Comparison of ENCODE assay signal across 4 cellular contexts in genomic region chr5:32552491-32552890, GRCh38. TPM values are rescaled to one million over a fixed set of nuclear protein-coding genes. Genes with fewer than 3 reads are reported as not detected.
A peak's percentile ranks its signal among the peaks of the same experiment; 100 is the strongest.
DNase-seq lines count a peak whose midpoint lies in the region; ATAC-seq, FAIRE-seq and TF ChIP-seq lines count a peak whose summit lies in the region.
"Not testable (repeated sequence)": the region's sequence is repeated elsewhere in the genome, so short reads cannot be mapped to it uniquely, and the experiment has no call there.

No MANE protein-coding gene starts in this region.

- ATAC-seq in K562; HepG2; stimulated activated effector memory CD8-positive, alpha-beta T cell treated with anti-CD3 and anti-CD28 coated beads, Interleukin-12 subunit alpha, Interleukin-12 subunit beta, amount 100 ng/mL, for 72 hours: not testable (repeated sequence)

- intact Hi-C loops in K562 (cut with micrococcal nuclease); HepG2 (cut with micrococcal nuclease; ENCODE audit: unreplicated experiment): not testable (repeated sequence)

- H3K4me2 ChIP-seq in K562 (ENCODE audit: insufficient read depth, low read length); HepG2 (ENCODE audit: low read depth, low read length): not testable (repeated sequence)

- H3K4me1 ChIP-seq in K562 (replicated peaks in 1 of 2; ENCODE audit: control insufficient read depth in 2 of 2, insufficient read depth in 2 of 2, low read length in 2 of 2) = not testable (repeated sequence)
- H3K4me1 ChIP-seq in HepG2 (ENCODE audit: insufficient read depth, low read length) = peaks cover 41% of the 10 kb centered on the region

- peak overlapping the region; percentile 15 for H3K27ac Mint-ChIP-seq in stimulated activated effector memory CD8-positive, alpha-beta T cell treated with anti-CD3 and anti-CD28 coated beads, Interleukin-12 subunit alpha, Interleukin-12 subunit beta, amount 100 ng/mL, for 72 hours

- H3K4me3 Mint-ChIP-seq in stimulated activated effector memory CD8-positive, alpha-beta T cell treated with anti-CD3 and anti-CD28 coated beads, Interleukin-12 subunit alpha, Interleukin-12 subunit beta, amount 100 ng/mL, for 72 hours = not testable (repeated sequence)

- H3K4me3 ChIP-seq in K562; HepG2 (replicated peaks in 1 of 3; ENCODE audit: insufficient read depth in 1 of 3, low read depth in 2 of 3, low read length in 3 of 3): not testable (repeated sequence)

- BruUV-seq in K562 (replicated peaks; lab: Mats Ljungman, UMichigan); HepG2 (replicated peaks; lab: Mats Ljungman, UMichigan): not testable (repeated sequence)

- not testable (repeated sequence) for H3K9me3 ChIP-seq in K562 (replicated peaks; ENCODE audit: control insufficient read depth, insufficient read depth, low read depth, low read length); HepG2 (ENCODE audit: low read length)

- H2AFZ ChIP-seq in K562 (ENCODE audit: low read depth, low read length); HepG2 (ENCODE audit: low read length): not testable (repeated sequence)

- not testable (repeated sequence) for TF ChIP-seq POLR2A in K562 (conservative IDR thresholded peaks at IDR 0.05); HepG2 (IDR thresholded peaks at IDR 0.05; ENCODE audit: insufficient read depth in 1 of 2, low read depth in 2 of 2, low read length in 2 of 2)

- DNase-seq in K562 (ENCODE audit: extremely low read depth in 1 of 4, low spot score in 3 of 4); HepG2 (ENCODE audit: low spot score); stimulated activated effector memory CD8-positive, alpha-beta T cell treated with anti-CD3 and anti-CD28 coated beads, Interleukin-12 subunit alpha, Interleukin-12 subunit beta, amount 100 ng/mL, for 72 hours (ENCODE audit: low spot score in 2 of 2): not testable (repeated sequence)
- peak; percentile 4 for DNase-seq in mesenteric fat pad (ENCODE audit: low spot score)

- 38% methylated on average over 6 of the region's 6 CpGs for WGBS in K562 (ENCODE audit: insufficient coverage, low coverage, missing lambda C conversion rate)
- 98% methylated on average over 6 of the region's 6 CpGs for WGBS in HepG2 (ENCODE audit: low lambda C conversion rate)

- H4K20me1 ChIP-seq in K562 (replicated peaks; ENCODE audit: control insufficient read depth, insufficient read depth, low read length); HepG2 (ENCODE audit: insufficient read depth, low read length): not testable (repeated sequence)

- H3K27ac ChIP-seq in K562 (ENCODE audit: extremely low read depth, low read depth, low read length); HepG2 (ENCODE audit: extremely low read length, insufficient read depth, low read length): not testable (repeated sequence)

- not testable (repeated sequence) for TF ChIP-seq RAD21 in K562 (CRISPR knock-in tag; conservative IDR thresholded peaks at IDR 0.05 in 1 of 2, IDR thresholded peaks at IDR 0.05 in 1 of 2); HepG2 (CRISPR knock-in tag; IDR thresholded peaks at IDR 0.05)

- H3K9me3 Mint-ChIP-seq in stimulated activated effector memory CD8-positive, alpha-beta T cell treated with anti-CD3 and anti-CD28 coated beads, Interleukin-12 subunit alpha, Interleukin-12 subunit beta, amount 100 ng/mL, for 72 hours = not testable (repeated sequence)

- in situ Hi-C loops in K562 (cut with MboI); HepG2 (cut with HindIII; ENCODE audit: extremely low pct_ligation_motif_present, low pct_unique_long_range_greater_than_20kb): not testable (repeated sequence)

- TF ChIP-seq EP300 in K562 (IDR thresholded peaks at IDR 0.05; ENCODE audit: low read length); HepG2 (IDR thresholded peaks at IDR 0.05; ENCODE audit: low read depth in 2 of 2, low read length in 2 of 2); HepG2 (CRISPR knock-in tag; IDR thresholded peaks at IDR 0.05; ENCODE audit: borderline replicate concordance): not testable (repeated sequence)

- H3K36me3 Mint-ChIP-seq in stimulated activated effector memory CD8-positive, alpha-beta T cell treated with anti-CD3 and anti-CD28 coated beads, Interleukin-12 subunit alpha, Interleukin-12 subunit beta, amount 100 ng/mL, for 72 hours = not testable (repeated sequence)

- not testable (repeated sequence) for TF ChIP-seq CTCF in K562 (IDR thresholded peaks at IDR 0.05 in 2 of 3, conservative IDR thresholded peaks at IDR 0.05 in 1 of 3; ENCODE audit: insufficient read depth in 2 of 3, low read depth in 1 of 3, low read length in 3 of 3); HepG2 (CRISPR knock-in tag; IDR thresholded peaks at IDR 0.05)

- not testable (repeated sequence) for FAIRE-seq in K562 (lab: Jason Lieb, UNC); HepG2 (lab: Jason Lieb, UNC)

- POLR2A ChIA-PET in K562 (lab: Yijun Ruan, JAX) = not testable (repeated sequence)
- POLR2A ChIA-PET in HepG2 (lab: Yijun Ruan, JAX) = interaction anchor here (0.8 to 3.3 kb wide), 3 partner anchors 21 to 38 kb away, joined by 3 to 14 read pairs (median 3); no protein-coding TSS in a partner anchor

- not testable (repeated sequence) for H3K36me3 ChIP-seq in K562 (ENCODE audit: control insufficient read depth, insufficient read depth, low read length); HepG2 (replicated peaks in 1 of 2; ENCODE audit: control insufficient read depth in 1 of 2, insufficient read depth in 2 of 2, low read length in 2 of 2)

- H3K27me3 ChIP-seq in K562 (ENCODE audit: control insufficient read depth in 2 of 2, insufficient read depth in 2 of 2, low read length in 2 of 2); HepG2 (ENCODE audit: control insufficient read depth in 1 of 2, insufficient read depth in 2 of 2, low read length in 2 of 2): not testable (repeated sequence)

- CTCF ChIA-PET in K562 (lab: Yijun Ruan, JAX; ENCODE audit: low intra/inter-chr PET ratio); HepG2 (lab: Yijun Ruan, JAX; ENCODE audit: low intra/inter-chr PET ratio, low total read pairs): not testable (repeated sequence)

- not testable (repeated sequence) for H3K9ac ChIP-seq in K562 (ENCODE audit: insufficient read depth in 1 of 2, low read depth in 2 of 2, low read length in 2 of 2); HepG2 (ENCODE audit: insufficient read depth, low read depth, low read length)

- not testable (repeated sequence) for H3K9me1 ChIP-seq in K562 (ENCODE audit: control insufficient read depth, insufficient read depth, low read length)

- not testable (repeated sequence) for H3K79me2 ChIP-seq in K562 (ENCODE audit: control insufficient read depth, insufficient read depth, low read length); HepG2 (ENCODE audit: insufficient read depth, low read length)

- peaks cover 17% of the 10 kb centered on the region for H3K4me1 Mint-ChIP-seq in stimulated activated effector memory CD8-positive, alpha-beta T cell treated with anti-CD3 and anti-CD28 coated beads, Interleukin-12 subunit alpha, Interleukin-12 subunit beta, amount 100 ng/mL, for 72 hours

RNA-seq across cellular contexts. Expression of gene SUB1, which starts 32.9 kb away (rescaled TPM):
- 59.7 and 153 TPM in 2 replicates for total RNA-seq in K562 (2011; cell fraction: chromatin; rRNA removed; ENCODE audit: low replicate concordance)
- 54.2 and 54.7 TPM in 2 replicates for total RNA-seq in K562 (2011; cell fraction: nucleolus; rRNA removed)
- 105 and 163 TPM in 2 replicates for total RNA-seq in K562 (2011; cell fraction: nucleoplasm; rRNA removed)
- 259 and 336 TPM in 2 replicates for total RNA-seq in K562 (2014; rRNA removed)
- total RNA-seq in K562 (2014; rRNA removed; fragmentation: Illumina TruSeq; extraction: Trizol) = 779 and 938 TPM in 2 replicates
- total RNA-seq in K562 (2015; rRNA removed; fragmentation: Illumina TruSeq; extraction: Trizol) = 625 and 700 TPM in 2 replicates
- total RNA-seq in K562 (2021) = 494 and 558 TPM in 2 replicates
- 239 and 479 TPM in 2 replicates for polyA plus RNA-seq in K562 (2011; rRNA removed)
- polyA plus RNA-seq in K562 (2011; cell fraction: cytosol; rRNA removed) = 15.5 and 92.3 TPM in 2 replicates
- 40.2 and 58.6 TPM in 2 replicates for polyA plus RNA-seq in K562 (2011; cell fraction: nucleus; rRNA removed)
- polyA plus RNA-seq in K562 (2012) = 355 and 463 TPM in 2 replicates
- 378 and 453 TPM in 2 replicates for polyA plus RNA-seq in K562 (2014; fragmentation: Illumina TruSeq; extraction: Trizol)
- 100 to 1,000 TPM; 887 to 932 TPM for polyA plus RNA-seq in K562 (2014; fragmentation: Nextera tagmentation; extraction: Ambion mirVana)
- 738 and 1,031 TPM in 2 replicates for polyA plus RNA-seq in K562 (2014; rRNA removed)
- polyA minus RNA-seq in K562 (2011; rRNA and poly(A)+ RNA removed) = 108 and 128 TPM in 2 replicates
- polyA minus RNA-seq in K562 (2011; cell fraction: cytosol; rRNA and poly(A)+ RNA removed) = 25.9 and 60.5 TPM in 2 replicates
- 67.4 and 68.0 TPM in 2 replicates for polyA minus RNA-seq in K562 (2011; cell fraction: nucleus; rRNA and poly(A)+ RNA removed)
- total RNA-seq in HepG2 (2016; rRNA removed; fragmentation: Illumina TruSeq; extraction: Trizol) = 693 and 1,107 TPM in 2 replicates
- 104 and 117 TPM in 2 replicates for total RNA-seq in HepG2 (2016; cell fraction: cytosol; rRNA removed; fragmentation: Illumina TruSeq; extraction: Trizol; ENCODE audit: low read depth)
- 685 and 1,185 TPM in 2 replicates for total RNA-seq in HepG2 (2016; cell fraction: insoluble cytoplasmic fraction; rRNA removed; fragmentation: Illumina TruSeq; extraction: Trizol)
- total RNA-seq in HepG2 (2016; cell fraction: membrane; rRNA removed; fragmentation: Illumina TruSeq; extraction: Trizol) = 142 and 153 TPM in 2 replicates
- total RNA-seq in HepG2 (2016; cell fraction: nucleus; rRNA removed; fragmentation: Illumina TruSeq; extraction: Trizol) = 256 and 257 TPM in 2 replicates
- 113 and 182 TPM in 2 replicates for polyA plus RNA-seq in HepG2 (2011; rRNA removed)
- polyA plus RNA-seq in HepG2 (2011; cell fraction: cytosol; rRNA removed) = 33.5 and 65.0 TPM in 2 replicates
- polyA plus RNA-seq in HepG2 (2011; cell fraction: nucleus; rRNA removed) = 30.4 and 38.9 TPM in 2 replicates
- 190 and 260 TPM in 2 replicates for polyA plus RNA-seq in HepG2 (2012)
- 120 and 131 TPM in 2 replicates for polyA plus RNA-seq in HepG2 (2016; cell fraction: cytosol; fragmentation: Illumina TruSeq; extraction: Trizol; ENCODE audit: low read depth)
- 1,199 and 1,366 TPM in 2 replicates for polyA plus RNA-seq in HepG2 (2016; cell fraction: insoluble cytoplasmic fraction; fragmentation: Illumina TruSeq; extraction: Trizol; ENCODE audit: low read depth)
- 144 and 151 TPM in 2 replicates for polyA plus RNA-seq in HepG2 (2016; cell fraction: membrane; fragmentation: Illumina TruSeq; extraction: Trizol; ENCODE audit: low read depth)
- polyA plus RNA-seq in HepG2 (2016; cell fraction: nucleus; fragmentation: Illumina TruSeq; extraction: Trizol; ENCODE audit: insufficient read depth, low read depth) = 446 and 467 TPM in 2 replicates
- polyA minus RNA-seq in HepG2 (2011; rRNA and poly(A)+ RNA removed; ENCODE audit: low replicate concordance) = 24.7 and 28.7 TPM in 2 replicates
- 45.4 and 50.6 TPM in 2 replicates for polyA minus RNA-seq in HepG2 (2011; cell fraction: cytosol; rRNA and poly(A)+ RNA removed)
- polyA minus RNA-seq in HepG2 (2011; cell fraction: nucleus; rRNA and poly(A)+ RNA removed) = 145 and 207 TPM in 2 replicates
- 295 TPM for total RNA-seq in mesenteric fat pad
